14 cellular contexts compared by ENCODE assay signal in the genomic region with DNA sequence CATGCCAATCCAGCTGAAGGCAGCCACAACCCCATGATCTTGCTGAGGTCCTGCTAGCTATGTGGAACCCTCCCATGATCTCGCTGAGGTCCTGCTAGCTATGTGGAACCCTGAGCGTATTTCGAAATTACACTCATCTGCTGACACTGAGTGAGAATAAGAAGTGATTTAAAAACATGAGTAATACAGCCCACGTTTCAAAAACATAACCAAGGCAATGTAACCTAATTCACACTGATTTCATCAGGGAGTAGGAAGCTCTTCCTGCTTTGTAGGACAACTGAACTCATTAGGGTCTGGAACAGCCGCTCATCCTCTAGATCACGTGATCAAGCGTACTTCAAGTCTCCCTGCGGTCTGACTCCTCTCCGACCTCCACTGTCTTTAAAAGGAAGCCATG.
DNase-seq lines count a peak whose midpoint lies in the region; ATAC-seq and TF ChIP-seq lines count a peak whose summit lies in the region.
"Had no signal": no experiment of that assay in that cellular context is flagged by ENCODE, and none has a peak within 500 bp of the region (broad histone marks: within the 10 kb centered on the region; RNA-seq: fewer than 3 reads in every experiment).

No MANE protein-coding gene starts in this region.

- H3K9me3 Mint-ChIP-seq in CD8-positive, alpha-beta T cell: no peaks in the 10 kb centered on the region
- H3K9me3 Mint-ChIP-seq: activated B cell treated with CpG ODN at 0.5 μM for 24 hours, endodermal cell had no signal

- peak; percentile 6 for DNase-seq in NCI-H2227 (lab: John Stamatoyannopoulos, UW; ENCODE audit: unreplicated experiment)
- no peak for DNase-seq in NCI-H2227 treated with DMSO at 0.1 percent for 48 hours (lab: John Stamatoyannopoulos, UW)
- peak; percentile 76 for DNase-seq in RPMI7951 (ENCODE audit: low read depth)
- peak; percentile 95 for DNase-seq in fibroblast of villous mesenchyme (ENCODE audit: low read depth)
- peak in 1 of 2 donors; percentile 21 for DNase-seq in gastrocnemius medialis
- DNase-seq in CD8-positive, alpha-beta T cell: no peak
- no peak for DNase-seq in activated CD8-positive, alpha-beta memory T cell treated with anti-CD3 and anti-CD28 coated beads for 24 hours
- DNase-seq: activated B cell treated with CpG ODN at 0.5 μM for 24 hours, activated gamma-delta T cell, endodermal cell, retina had no signal

- POLR2A ChIA-PET in CD8-positive, alpha-beta T cell (lab: Charles Lee): no interaction called here

- no peak overlapping the region for H3K4me3 ChIP-seq in fibroblast of villous mesenchyme (ENCODE audit: low read depth, low read length)
- H3K4me3 ChIP-seq in gastrocnemius medialis: no peak overlapping the region
- no peak overlapping the region for H3K4me3 ChIP-seq in CD8-positive, alpha-beta T cell (ENCODE audit: low read depth, low read length)
- H3K4me3 ChIP-seq: A549, HAP-1 had no signal

- TF ChIP-seq POLR2A in gastrocnemius medialis (IDR thresholded peaks at IDR 0.05): no peak

- H3K36me3 Mint-ChIP-seq in CD8-positive, alpha-beta T cell: no peaks in the 10 kb centered on the region

- peak; percentile 64 to 82 for ATAC-seq in gastrocnemius medialis
- ATAC-seq in CD8-positive, alpha-beta T cell: no peak
- no peak for ATAC-seq in GM19023 (IDR thresholded peaks at IDR 0.05; ENCODE audit: unreplicated experiment)
- ATAC-seq: A549 had no signal

- no peak overlapping the region for H3K4me3 Mint-ChIP-seq in CD8-positive, alpha-beta T cell
- H3K4me3 Mint-ChIP-seq: activated B cell treated with CpG ODN at 0.5 μM for 24 hours, endodermal cell had no signal

- H3K27ac ChIP-seq in gastrocnemius medialis: peak overlapping the region in 2 of 4 donors; percentile 7 to 19
- no peak overlapping the region for H3K27ac ChIP-seq in CD8-positive, alpha-beta T cell (ENCODE audit: low read depth, low read length)
- H3K27ac ChIP-seq: A549 had no signal

- intact Hi-C loops in gastrocnemius medialis (cut with DNase I; ENCODE audit: low total_unique reads): no loop called here
- intact Hi-C loops in CD8-positive, alpha-beta T cell (cut with DNase I, micrococcal nuclease): no loop called here

- H3K4me1 Mint-ChIP-seq in CD8-positive, alpha-beta T cell (ENCODE audit: low read depth): no peaks in the 10 kb centered on the region
- H3K4me1 Mint-ChIP-seq: activated B cell treated with CpG ODN at 0.5 μM for 24 hours had no signal

- no peaks in the 10 kb centered on the region for H3K4me1 ChIP-seq in gastrocnemius medialis
- H3K4me1 ChIP-seq in CD8-positive, alpha-beta T cell (ENCODE audit: insufficient read depth, low read length): no peaks in the 10 kb centered on the region
- H3K4me1 ChIP-seq: A549, HAP-1 had no signal

- in situ Hi-C loops in gastrocnemius medialis (cut with MboI; ENCODE audit: low sequenced_read_pairs in 4 of 4): no loop called here

- no peaks in the 10 kb centered on the region for H3K9me3 ChIP-seq in gastrocnemius medialis
- no peaks in the 10 kb centered on the region for H3K9me3 ChIP-seq in CD8-positive, alpha-beta T cell (ENCODE audit: low read length)
- H3K9me3 ChIP-seq: A549, HAP-1 had no signal

- CTCF ChIA-PET in CD8-positive, alpha-beta T cell (lab: Charles Lee): interaction anchor here (1.6 to 2.8 kb wide), 2 partner anchors 10 to 12 kb away, joined by 9 to 14 read pairs; no protein-coding TSS in a partner anchor

- no peaks in the 10 kb centered on the region for H3K27me3 ChIP-seq in gastrocnemius medialis
- H3K27me3 ChIP-seq in CD8-positive, alpha-beta T cell (ENCODE audit: insufficient read depth, low read length): no peaks in the 10 kb centered on the region

- H3K36me3 ChIP-seq in gastrocnemius medialis: no peaks in the 10 kb centered on the region
- no peaks in the 10 kb centered on the region for H3K36me3 ChIP-seq in CD8-positive, alpha-beta T cell (ENCODE audit: insufficient read depth, low read length)
- H3K36me3 ChIP-seq: HAP-1 had no signal

- TF ChIP-seq CTCF in fibroblast of villous mesenchyme (IDR thresholded peaks at IDR 0.05; ENCODE audit: insufficient read depth, low read depth, low read length): no peak
- TF ChIP-seq CTCF in gastrocnemius medialis (IDR thresholded peaks at IDR 0.05 in 4 of 5, conservative IDR thresholded peaks at IDR 0.05 in 1 of 5): no peak
- no peak for TF ChIP-seq CTCF in CD8-positive, alpha-beta T cell (IDR thresholded peaks at IDR 0.05)

- no peak overlapping the region for H3K27ac Mint-ChIP-seq in CD8-positive, alpha-beta T cell
- H3K27ac Mint-ChIP-seq: activated B cell treated with CpG ODN at 0.5 μM for 24 hours had no signal

- peaks cover 2% of the 10 kb centered on the region for H3K27me3 Mint-ChIP-seq in CD8-positive, alpha-beta T cell (ENCODE audit: low read depth)

Comparison
In these comparisons a context has a peak if more than half of its experiments do, and no peak if none do; other contexts are left out.
1. DNase-seq: peak in NCI-H2227 (single experiment), RPMI7951 (single experiment) and fibroblast of villous mesenchyme (single experiment); none in NCI-H2227 treated with DMSO at 0.1 percent for 48 hours (single experiment), CD8-positive, alpha-beta T cell (0 of 7) and activated CD8-positive, alpha-beta memory T cell treated with anti-CD3 and anti-CD28 coated beads for 24 hours (single experiment).
2. ATAC-seq: peak in gastrocnemius medialis (2 of 2); none in CD8-positive, alpha-beta T cell (single experiment) and GM19023 (single experiment).